1 cellular context compared by ENCODE assay signal in the genomic region with DNA sequence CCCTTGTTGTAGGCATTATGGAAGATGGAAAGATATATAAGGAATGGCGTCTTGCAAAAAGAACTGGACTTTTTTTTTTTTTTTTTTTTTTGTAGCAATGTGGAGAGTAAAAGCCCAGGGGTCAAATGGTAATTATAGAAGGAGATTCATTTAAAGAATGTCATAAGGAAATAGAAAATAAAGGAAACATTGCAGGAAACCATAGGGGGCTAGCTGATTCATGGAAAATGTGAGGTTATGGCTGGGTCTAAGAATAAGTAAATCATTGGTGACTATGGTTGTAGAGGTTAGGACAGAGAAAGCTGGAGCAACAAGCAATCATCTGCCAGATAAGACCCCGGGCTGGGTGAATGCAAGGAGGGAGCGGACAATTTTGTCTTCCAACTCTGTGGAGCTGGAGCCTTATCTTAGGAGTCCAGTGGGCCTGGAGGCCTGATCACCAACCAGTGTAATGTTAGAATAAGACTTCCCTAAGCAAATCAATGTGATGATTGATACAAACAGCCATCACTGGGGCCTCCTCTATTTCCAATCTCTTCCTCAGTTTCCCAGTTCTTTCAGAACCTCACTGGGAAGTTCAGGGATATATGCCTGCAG.
TF ChIP-seq lines count a peak whose summit lies in the region.

No MANE protein-coding gene starts in this region.

TF ChIP-seq in K562, 482 proteins besides CTCF, POLR2A, EP300 and RAD21 (continued from another document):
- TF ChIP-seq, protein P1, sequence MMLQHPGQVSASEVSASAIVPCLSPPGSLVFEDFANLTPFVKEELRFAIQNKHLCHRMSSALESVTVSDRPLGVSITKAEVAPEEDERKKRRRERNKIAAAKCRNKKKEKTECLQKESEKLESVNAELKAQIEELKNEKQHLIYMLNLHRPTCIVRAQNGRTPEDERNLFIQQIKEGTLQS (IDR thresholded peaks at IDR 0.05): no peak
- TF ChIP-seq, protein P1 (CRISPR knock-in tag; conservative IDR thresholded peaks at IDR 0.05): no peak
- no peak for TF ChIP-seq ELF4 (CRISPR knock-in tag; IDR thresholded peaks at IDR 0.05)
- TF ChIP-seq RCOR1 (IDR thresholded peaks at IDR 0.05; ENCODE audit: borderline replicate concordance in 1 of 2, low read depth in 2 of 2, low read length in 2 of 2): peak in 1 of 2 experiments; percentile 39; a peak in 1 of 4 replicates
- TF ChIP-seq, protein P2, sequence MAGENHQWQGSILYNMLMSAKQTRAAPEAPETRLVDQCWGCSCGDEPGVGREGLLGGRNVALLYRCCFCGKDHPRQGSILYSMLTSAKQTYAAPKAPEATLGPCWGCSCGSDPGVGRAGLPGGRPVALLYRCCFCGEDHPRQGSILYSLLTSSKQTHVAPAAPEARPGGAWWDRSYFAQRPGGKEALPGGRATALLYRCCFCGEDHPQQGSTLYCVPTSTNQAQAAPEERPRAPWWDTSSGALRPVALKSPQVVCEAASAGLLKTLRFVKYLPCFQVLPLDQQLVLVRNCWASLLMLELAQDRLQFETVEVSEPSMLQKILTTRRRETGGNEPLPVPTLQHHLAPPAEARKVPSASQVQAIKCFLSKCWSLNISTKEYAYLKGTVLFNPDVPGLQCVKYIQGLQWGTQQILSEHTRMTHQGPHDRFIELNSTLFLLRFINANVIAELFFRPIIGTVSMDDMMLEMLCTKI (IDR thresholded peaks at IDR 0.05; ENCODE audit: partially characterized antibody): no peak
- TF ChIP-seq KAT8 (IDR thresholded peaks at IDR 0.05; ENCODE audit: low read depth): no peak
- TF ChIP-seq ZNF507 (tag; conservative IDR thresholded peaks at IDR 0.05): no peak
- peak; percentile 24; the same call in 1 of the 2 replicates for TF ChIP-seq ARID1B (IDR thresholded peaks at IDR 0.05)
- no peak for TF ChIP-seq ZNF239 (CRISPR knock-in tag; IDR thresholded peaks at IDR 0.05)
- no peak for TF ChIP-seq MCM7 (IDR thresholded peaks at IDR 0.05)
- TF ChIP-seq, protein P3, sequence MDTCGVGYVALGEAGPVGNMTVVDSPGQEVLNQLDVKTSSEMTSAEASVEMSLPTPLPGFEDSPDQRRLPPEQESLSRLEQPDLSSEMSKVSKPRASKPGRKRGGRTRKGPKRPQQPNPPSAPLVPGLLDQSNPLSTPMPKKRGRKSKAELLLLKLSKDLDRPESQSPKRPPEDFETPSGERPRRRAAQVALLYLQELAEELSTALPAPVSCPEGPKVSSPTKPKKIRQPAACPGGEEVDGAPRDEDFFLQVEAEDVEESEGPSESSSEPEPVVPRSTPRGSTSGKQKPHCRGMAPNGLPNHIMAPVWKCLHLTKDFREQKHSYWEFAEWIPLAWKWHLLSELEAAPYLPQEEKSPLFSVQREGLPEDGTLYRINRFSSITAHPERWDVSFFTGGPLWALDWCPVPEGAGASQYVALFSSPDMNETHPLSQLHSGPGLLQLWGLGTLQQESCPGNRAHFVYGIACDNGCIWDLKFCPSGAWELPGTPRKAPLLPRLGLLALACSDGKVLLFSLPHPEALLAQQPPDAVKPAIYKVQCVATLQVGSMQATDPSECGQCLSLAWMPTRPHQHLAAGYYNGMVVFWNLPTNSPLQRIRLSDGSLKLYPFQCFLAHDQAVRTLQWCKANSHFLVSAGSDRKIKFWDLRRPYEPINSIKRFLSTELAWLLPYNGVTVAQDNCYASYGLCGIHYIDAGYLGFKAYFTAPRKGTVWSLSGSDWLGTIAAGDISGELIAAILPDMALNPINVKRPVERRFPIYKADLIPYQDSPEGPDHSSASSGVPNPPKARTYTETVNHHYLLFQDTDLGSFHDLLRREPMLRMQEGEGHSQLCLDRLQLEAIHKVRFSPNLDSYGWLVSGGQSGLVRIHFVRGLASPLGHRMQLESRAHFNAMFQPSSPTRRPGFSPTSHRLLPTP (IDR thresholded peaks at IDR 0.05; ENCODE audit: borderline replicate concordance, extremely low read depth, insufficient read length): no peak
- TF ChIP-seq SMARCE1 (IDR thresholded peaks at IDR 0.05): no peak
- TF ChIP-seq, protein P4, sequence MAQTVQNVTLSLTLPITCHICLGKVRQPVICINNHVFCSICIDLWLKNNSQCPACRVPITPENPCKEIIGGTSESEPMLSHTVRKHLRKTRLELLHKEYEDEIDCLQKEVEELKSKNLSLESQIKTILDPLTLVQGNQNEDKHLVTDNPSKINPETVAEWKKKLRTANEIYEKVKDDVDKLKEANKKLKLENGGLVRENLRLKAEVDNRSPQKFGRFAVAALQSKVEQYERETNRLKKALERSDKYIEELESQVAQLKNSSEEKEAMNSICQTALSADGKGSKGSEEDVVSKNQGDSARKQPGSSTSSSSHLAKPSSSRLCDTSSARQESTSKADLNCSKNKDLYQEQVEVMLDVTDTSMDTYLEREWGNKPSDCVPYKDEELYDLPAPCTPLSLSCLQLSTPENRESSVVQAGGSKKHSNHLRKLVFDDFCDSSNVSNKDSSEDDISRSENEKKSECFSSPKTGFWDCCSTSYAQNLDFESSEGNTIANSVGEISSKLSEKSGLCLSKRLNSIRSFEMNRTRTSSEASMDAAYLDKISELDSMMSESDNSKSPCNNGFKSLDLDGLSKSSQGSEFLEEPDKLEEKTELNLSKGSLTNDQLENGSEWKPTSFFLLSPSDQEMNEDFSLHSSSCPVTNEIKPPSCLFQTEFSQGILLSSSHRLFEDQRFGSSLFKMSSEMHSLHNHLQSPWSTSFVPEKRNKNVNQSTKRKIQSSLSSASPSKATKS (CRISPR knock-in tag; IDR thresholded peaks at IDR 0.05): no peak
- TF ChIP-seq CBFA2T3 (IDR thresholded peaks at IDR 0.05): peak; percentile 55; the same call in 1 of the 2 replicates
- TF ChIP-seq, protein P5, sequence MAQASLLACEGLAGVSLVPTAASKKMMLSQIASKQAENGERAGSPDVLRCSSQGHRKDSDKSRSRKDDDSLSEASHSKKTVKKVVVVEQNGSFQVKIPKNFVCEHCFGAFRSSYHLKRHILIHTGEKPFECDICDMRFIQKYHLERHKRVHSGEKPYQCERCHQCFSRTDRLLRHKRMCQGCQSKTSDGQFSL (CRISPR knock-in tag; IDR thresholded peaks at IDR 0.05): no peak
- TF ChIP-seq, protein P5 (tag; IDR thresholded peaks at IDR 0.05): no peak
- TF ChIP-seq WHSC1 (IDR thresholded peaks at IDR 0.05; ENCODE audit: low read length): no peak
